In genomic region chr12:62224601-62225000, GRCh38 we compare ENCODE assay signal across 33 cellular contexts. TPM values are rescaled to one million over a fixed set of nuclear protein-coding genes. Genes with fewer than 3 reads are reported as not detected.
DNase-seq lines count a peak whose midpoint lies in the region; ATAC-seq, FAIRE-seq and TF ChIP-seq lines count a peak whose summit lies in the region.
"Had no signal": no experiment of that assay in that cellular context is flagged by ENCODE, and none has a peak within 500 bp of the region (broad histone marks: within the 10 kb centered on the region; RNA-seq: fewer than 3 reads in every experiment).

No MANE protein-coding gene starts in this region.

- intact Hi-C loops in HepG2 (cut with micrococcal nuclease; ENCODE audit: unreplicated experiment) = no loop called here
- intact Hi-C loops in right lobe of liver (cut with DNase I) = no loop called here
- intact Hi-C loops in IMR-90 (cut with micrococcal nuclease) = no loop called here

- H2AFZ ChIP-seq in HepG2 (ENCODE audit: low read length) = no peak overlapping the region
- H2AFZ ChIP-seq in IMR-90 (replicated peaks; ENCODE audit: low read length, poor library complexity) = no peak overlapping the region

- H4K20me1 ChIP-seq in HepG2 (ENCODE audit: insufficient read depth, low read length) (no peaks in the 10 kb centered on the region), IMR-90 (ENCODE audit: insufficient read depth, low read length) (no peaks in the 10 kb centered on the region)
- H4K20me1 ChIP-seq: BLaER1; BLaER1 treated with 17β-estradiol and CSF1 and Interleukin-3, amounts not matched to agents 10 nM and 100 nM had no signal

- no peak overlapping the region for H2BK120ac ChIP-seq in IMR-90 (ENCODE audit: low read depth, low read length)

- 29% methylated on average over 3 of the region's 3 CpGs for WGBS in HepG2 (ENCODE audit: low lambda C conversion rate)
- WGBS in right lobe of liver (ENCODE audit: insufficient coverage, low coverage, low lambda C conversion rate, missing lambda C conversion rate) = 76% methylated on average over 3 of the region's 3 CpGs
- no CpG with 5 or more reads among the region's 3 CpGs for WGBS in IMR-90 (ENCODE audit: extremely low coverage in 2 of 2, insufficient read length in 1 of 2), 2 experiments

- H3K4me3 ChIP-seq in HepG2 (replicated peaks in 1 of 3; ENCODE audit: insufficient read depth in 1 of 3, low read depth in 2 of 3, low read length in 3 of 3) = no peak overlapping the region
- no peak overlapping the region for H3K4me3 ChIP-seq in right lobe of liver
- H3K4me3 ChIP-seq in IMR-90 (ENCODE audit: insufficient read depth, low read depth, low read length) = no peak overlapping the region
- H3K4me3 ChIP-seq: A549; BLaER1; BLaER1 treated with 17β-estradiol and CSF1 and Interleukin-3, amounts not matched to agents 10 nM and 100 nM had no signal

- no peak overlapping the region for H3K4ac ChIP-seq in IMR-90 (ENCODE audit: low read depth, low read length)

- TF ChIP-seq POLR2A in HepG2 (IDR thresholded peaks at IDR 0.05; ENCODE audit: insufficient read depth in 1 of 2, low read depth in 2 of 2, low read length in 2 of 2) (no peak), right lobe of liver (IDR thresholded peaks at IDR 0.05) (no peak), IMR-90 (IDR thresholded peaks at IDR 0.05; ENCODE audit: low read depth, low read length) (no peak)

- no peak overlapping the region for H3K18ac ChIP-seq in IMR-90 (ENCODE audit: low read depth, low read length)

- DNase-seq in HepG2 (ENCODE audit: low spot score) = no peak
- DNase-seq in right lobe of liver = no peak
- DNase-seq in IMR-90 = no peak
- DNase-seq in nephron progenitor cell = no peak
- DNase-seq: 8988T; ACHN; AML-193; BE2C; C1 segment of cervical spinal cord; Caco-2; Calu3; CD4-positive, alpha-beta memory T cell; CD4-positive, alpha-beta T cell; CD4-positive, CD25-positive, alpha-beta regulatory T cell; CD8-positive, alpha-beta memory T cell; CD8-positive, alpha-beta T cell; COR-L47; DMS 273 treated with DMSO at 0.1 percent for 48 hours; DMS153; DMS53; DMS79; DMS79 treated with DMSO at 0.1 percent for 48 hours; DND-41; EL had no signal

- H3K9ac ChIP-seq in HepG2 (ENCODE audit: insufficient read depth, low read depth, low read length) = no peak overlapping the region
- H3K9ac ChIP-seq in IMR-90 (ENCODE audit: low read depth, low read length) = no peak overlapping the region
- H3K9ac ChIP-seq: BLaER1; BLaER1 treated with 17β-estradiol and CSF1 and Interleukin-3, amounts not matched to agents 10 nM and 100 nM had no signal

- H3K56ac ChIP-seq in IMR-90 (ENCODE audit: extremely low read depth, insufficient read depth, low read length) = no peak overlapping the region

- H3K27ac ChIP-seq in HepG2 (ENCODE audit: extremely low read length, insufficient read depth, low read length) = no peak overlapping the region
- H3K27ac ChIP-seq in right lobe of liver = no peak overlapping the region
- no peak overlapping the region for H3K27ac ChIP-seq in IMR-90 (ENCODE audit: insufficient read depth, low read length)
- H3K27ac ChIP-seq: 22Rv1; A549; BLaER1; BLaER1 treated with 17β-estradiol and CSF1 and Interleukin-3, amounts not matched to agents 10 nM and 100 nM; C4-2B had no signal

- no peak overlapping the region for H2AK5ac ChIP-seq in IMR-90 (ENCODE audit: low read depth, low read length)

- no peak for FAIRE-seq in HepG2 (lab: Jason Lieb, UNC)
- FAIRE-seq: A204.1, A549, D721Med had no signal

- TF ChIP-seq EP300 in HepG2 (IDR thresholded peaks at IDR 0.05; ENCODE audit: low read depth in 2 of 2, low read length in 2 of 2) (no peak), HepG2 (CRISPR knock-in tag; IDR thresholded peaks at IDR 0.05; ENCODE audit: borderline replicate concordance) (no peak)

- H2AK9ac ChIP-seq in IMR-90 (replicated peaks; ENCODE audit: low read depth, low read length, poor library complexity) = no peak overlapping the region

- CTCF ChIA-PET in HepG2 (lab: Yijun Ruan, JAX; ENCODE audit: low intra/inter-chr PET ratio, low total read pairs) = no interaction called here
- CTCF ChIA-PET in IMR-90 (lab: Yijun Ruan, JAX) = no interaction called here

- no peak overlapping the region for H3K23ac ChIP-seq in IMR-90 (ENCODE audit: low read depth, low read length)

- H3K36me3 Mint-ChIP-seq in nephron progenitor cell (ENCODE audit: low read depth) = no peaks in the 10 kb centered on the region
- H3K36me3 Mint-ChIP-seq: CD4-positive, alpha-beta memory T cell; CD8-positive, alpha-beta memory T cell; CD8-positive, alpha-beta T cell had no signal

- no peaks in the 10 kb centered on the region for H3K4me1 Mint-ChIP-seq in nephron progenitor cell
- H3K4me1 Mint-ChIP-seq: B cell; CD8-positive, alpha-beta memory T cell had no signal

- no peaks in the 10 kb centered on the region for H3K36me3 ChIP-seq in HepG2 (replicated peaks in 1 of 2; ENCODE audit: control insufficient read depth in 1 of 2, insufficient read depth in 2 of 2, low read length in 2 of 2)
- no peaks in the 10 kb centered on the region for H3K36me3 ChIP-seq in right lobe of liver
- no peaks in the 10 kb centered on the region for H3K36me3 ChIP-seq in IMR-90 (ENCODE audit: control insufficient read depth, insufficient read depth, low read length)
- H3K36me3 ChIP-seq: BE2C; BLaER1; BLaER1 treated with 17β-estradiol and CSF1 and Interleukin-3, amounts not matched to agents 10 nM and 100 nM had no signal

- in situ Hi-C loops in HepG2 (cut with HindIII; ENCODE audit: extremely low pct_ligation_motif_present, low pct_unique_long_range_greater_than_20kb) (no loop called here), IMR-90 (cut with MboI; ENCODE audit: low sequenced_read_pairs) (no loop called here)

- POLR2A ChIA-PET in HepG2 (lab: Yijun Ruan, JAX) = no interaction called here
- POLR2A ChIA-PET in IMR-90 (lab: Charles Lee; ENCODE audit: unreplicated experiment) = no interaction called here

- H3K4me2 ChIP-seq in HepG2 (ENCODE audit: low read depth, low read length) (no peak overlapping the region), IMR-90 (ENCODE audit: low read depth, low read length) (no peak overlapping the region)
- H3K4me2 ChIP-seq: A549; BLaER1; BLaER1 treated with 17β-estradiol and CSF1 and Interleukin-3, amounts not matched to agents 10 nM and 100 nM had no signal

- no peaks in the 10 kb centered on the region for H3K27me3 ChIP-seq in HepG2 (ENCODE audit: control insufficient read depth in 1 of 2, insufficient read depth in 2 of 2, low read length in 2 of 2)
- no peaks in the 10 kb centered on the region for H3K27me3 ChIP-seq in right lobe of liver
- no peaks in the 10 kb centered on the region for H3K27me3 ChIP-seq in IMR-90 (ENCODE audit: control insufficient read depth, insufficient read depth, low read length)
- H3K27me3 ChIP-seq: BE2C; BLaER1; BLaER1 treated with 17β-estradiol and CSF1 and Interleukin-3, amounts not matched to agents 10 nM and 100 nM had no signal

- no peaks in the 10 kb centered on the region for H3K9me3 Mint-ChIP-seq in nephron progenitor cell
- H3K9me3 Mint-ChIP-seq: CD4-positive, alpha-beta T cell; CD8-positive, alpha-beta memory T cell; CD8-positive, alpha-beta T cell had no signal

- H2BK15ac ChIP-seq in IMR-90 (ENCODE audit: low read depth, low read length) = no peak overlapping the region

- no peak overlapping the region for H3K27ac Mint-ChIP-seq in nephron progenitor cell
- H3K27ac Mint-ChIP-seq: B cell; CD4-positive, alpha-beta memory T cell; CD4-positive, alpha-beta T cell; CD4-positive, CD25-positive, alpha-beta regulatory T cell; CD8-positive, alpha-beta memory T cell; CD8-positive, alpha-beta T cell had no signal

- no peak overlapping the region for H2BK5ac ChIP-seq in IMR-90 (ENCODE audit: low read depth, low read length, poor library complexity, severe bottlenecking)

- H3K79me1 ChIP-seq in IMR-90 (ENCODE audit: low read depth in 1 of 2, low read length in 2 of 2) = no peaks in the 10 kb centered on the region

- H3K9me3 ChIP-seq in HepG2 (ENCODE audit: low read length) (no peaks in the 10 kb centered on the region), right lobe of liver (no peaks in the 10 kb centered on the region), IMR-90 (ENCODE audit: control insufficient read depth, insufficient read depth, low read length) (no peaks in the 10 kb centered on the region)
- H3K9me3 ChIP-seq: A549, BE2C, Caco-2 had no signal

- H4K91ac ChIP-seq in IMR-90 (ENCODE audit: insufficient read depth, low read depth, low read length) = no peak overlapping the region

- H3K4me3 Mint-ChIP-seq in nephron progenitor cell = no peak overlapping the region
- H3K4me3 Mint-ChIP-seq: B cell; CD14-positive monocyte; CD4-positive, alpha-beta memory T cell; CD4-positive, alpha-beta T cell; CD4-positive, CD25-positive, alpha-beta regulatory T cell; CD8-positive, alpha-beta memory T cell; CD8-positive, alpha-beta T cell had no signal

- no peak overlapping the region for H3K14ac ChIP-seq in IMR-90 (replicated peaks; ENCODE audit: low read depth, low read length)

- BruUV-seq in HepG2 (replicated peaks; lab: Mats Ljungman, UMichigan) (no TSS peak), IMR-90 (replicated peaks; lab: Mats Ljungman, UMichigan) (no TSS peak)

- dilution Hi-C loops in IMR-90 (cut with HindIII; ENCODE audit: low sequenced_read_pairs, unreplicated experiment) = no loop called here

- TF ChIP-seq RAD21 in HepG2 (CRISPR knock-in tag; IDR thresholded peaks at IDR 0.05) (no peak), IMR-90 (IDR thresholded peaks at IDR 0.05; ENCODE audit: low read length) (no peak)

- H3K27me3 Mint-ChIP-seq in nephron progenitor cell (ENCODE audit: low read depth, poor library complexity) = no peaks in the 10 kb centered on the region
- H3K27me3 Mint-ChIP-seq: CD4-positive, alpha-beta memory T cell; CD4-positive, alpha-beta T cell had no signal

- no peak for ATAC-seq in HepG2
- ATAC-seq in right lobe of liver = no peak
- no peak for ATAC-seq in IMR-90 (ENCODE audit: low read depth)
- ATAC-seq: A549; CD8-positive, alpha-beta T cell had no signal

- TF ChIP-seq CTCF in HepG2 (CRISPR knock-in tag; IDR thresholded peaks at IDR 0.05) = no peak
- TF ChIP-seq CTCF in right lobe of liver (IDR thresholded peaks at IDR 0.05) = no peak
- no peak for TF ChIP-seq CTCF in IMR-90 (conservative IDR thresholded peaks at IDR 0.05; ENCODE audit: low read depth, low read length)
- TF ChIP-seq CTCF in nephron progenitor cell (IDR thresholded peaks at IDR 0.05) = no peak

- no peaks in the 10 kb centered on the region for H3K79me2 ChIP-seq in HepG2 (ENCODE audit: insufficient read depth, low read length)

- no peak overlapping the region for H4K5ac ChIP-seq in IMR-90 (ENCODE audit: low read depth, low read length)

- H3K4me1 ChIP-seq in HepG2 (ENCODE audit: insufficient read depth, low read length) (no peaks in the 10 kb centered on the region), right lobe of liver (no peaks in the 10 kb centered on the region), IMR-90 (ENCODE audit: control insufficient read depth, insufficient read depth, low read length) (no peaks in the 10 kb centered on the region)
- H3K4me1 ChIP-seq: A549, BE2C, BLaER1, Caco-2 had no signal

- no peak overlapping the region for H2BK20ac ChIP-seq in IMR-90 (ENCODE audit: low read depth, low read length)

- H4K8ac ChIP-seq in IMR-90 (ENCODE audit: low read depth in 2 of 2, low read length in 2 of 2) = no peak overlapping the region

- no peaks in the 10 kb centered on the region for H3K9me1 ChIP-seq in IMR-90 (ENCODE audit: insufficient read depth, low read length)

RNA-seq across cellular contexts. Expression of gene USP15, which starts 35.6 kb away (rescaled TPM):
- total RNA-seq in HepG2 (2016; rRNA removed; fragmentation: Illumina TruSeq; extraction: Trizol) (51.7 and 71.1 TPM in 2 replicates), right lobe of liver (10 to 100 TPM; 32.4 to 60.5 (median 37.9) TPM), IMR-90 (2012; rRNA removed) (49.6 and 82.5 TPM in 2 replicates)
- total RNA-seq in HepG2 (2016; cell fraction: cytosol; rRNA removed; fragmentation: Illumina TruSeq; extraction: Trizol; ENCODE audit: low read depth) = 4.3 and 4.6 TPM in 2 replicates
- total RNA-seq in HepG2 (2016; cell fraction: insoluble cytoplasmic fraction; rRNA removed; fragmentation: Illumina TruSeq; extraction: Trizol) = 59.0 and 74.8 TPM in 2 replicates
- 15.7 and 19.6 TPM in 2 replicates for total RNA-seq in HepG2 (2016; cell fraction: membrane; rRNA removed; fragmentation: Illumina TruSeq; extraction: Trizol)
- total RNA-seq in HepG2 (2016; cell fraction: nucleus; rRNA removed; fragmentation: Illumina TruSeq; extraction: Trizol) = 101 and 112 TPM in 2 replicates
- polyA plus RNA-seq in HepG2 (2011; rRNA removed) (12.2 and 17.3 TPM in 2 replicates), IMR-90 (2012; rRNA removed) (27.6 and 28.5 TPM in 2 replicates)
- polyA plus RNA-seq in HepG2 (2011; cell fraction: cytosol; rRNA removed) = 4.4 and 8.1 TPM in 2 replicates
- polyA plus RNA-seq in HepG2 (2011; cell fraction: nucleus; rRNA removed) = 17.2 and 21.5 TPM in 2 replicates
- 16.2 and 23.0 TPM in 2 replicates for polyA plus RNA-seq in HepG2 (2012)
- polyA plus RNA-seq in HepG2 (2016; cell fraction: cytosol; fragmentation: Illumina TruSeq; extraction: Trizol; ENCODE audit: low read depth) = 2.6 and 3.7 TPM in 2 replicates
- 41.4 and 47.0 TPM in 2 replicates for polyA plus RNA-seq in HepG2 (2016; cell fraction: insoluble cytoplasmic fraction; fragmentation: Illumina TruSeq; extraction: Trizol; ENCODE audit: low read depth)
- polyA plus RNA-seq in HepG2 (2016; cell fraction: membrane; fragmentation: Illumina TruSeq; extraction: Trizol; ENCODE audit: low read depth) = 5.2 and 6.0 TPM in 2 replicates
- polyA plus RNA-seq in HepG2 (2016; cell fraction: nucleus; fragmentation: Illumina TruSeq; extraction: Trizol; ENCODE audit: insufficient read depth, low read depth) = 48.6 and 55.6 TPM in 2 replicates
- 16.5 and 37.4 TPM in 2 replicates for polyA minus RNA-seq in HepG2 (2011; rRNA and poly(A)+ RNA removed; ENCODE audit: low replicate concordance)
- polyA minus RNA-seq in HepG2 (2011; cell fraction: cytosol; rRNA and poly(A)+ RNA removed) = 8.4 and 9.7 TPM in 2 replicates
- polyA minus RNA-seq in HepG2 (2011; cell fraction: nucleus; rRNA and poly(A)+ RNA removed) = 174 and 212 TPM in 2 replicates
- 7.2 and 17.5 TPM in 2 replicates for polyA plus RNA-seq in IMR-90 (2012; cell fraction: cytosol; rRNA removed)
- polyA plus RNA-seq in IMR-90 (2012; cell fraction: nucleus; rRNA removed; ENCODE audit: low replicate concordance) = 11.5 and 95.7 TPM in 2 replicates
